ENCODE assay signal across 8 cellular contexts in the genomic region with DNA sequence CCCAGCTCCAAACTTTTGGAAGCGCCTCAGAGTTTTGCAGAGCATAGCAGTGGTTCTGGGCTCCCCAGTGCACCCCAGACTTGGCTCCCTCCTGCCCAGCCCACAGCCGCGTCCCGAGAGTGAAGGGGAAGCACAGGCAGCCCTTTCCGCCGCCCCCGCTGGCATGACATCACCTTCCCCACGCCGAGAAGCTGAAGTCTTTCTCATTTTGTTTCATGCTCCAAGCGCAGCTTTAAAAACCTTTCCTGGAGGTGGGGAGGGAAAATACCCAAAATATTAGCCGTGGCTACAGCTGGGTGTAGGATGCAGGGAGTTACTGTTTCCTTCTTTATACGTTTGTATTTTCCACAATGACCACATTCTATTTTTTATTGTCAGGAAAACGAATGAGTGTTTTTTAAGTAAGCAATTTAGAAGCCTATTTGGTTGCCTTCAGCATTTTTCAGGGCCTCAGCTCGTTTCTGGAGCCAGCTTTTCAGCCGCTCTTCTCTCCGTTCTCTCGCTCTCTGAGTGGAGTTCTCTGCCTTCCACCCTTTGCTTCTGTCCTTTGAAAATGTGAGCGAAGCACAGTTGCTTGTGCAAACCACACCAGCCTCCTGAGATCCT.
DNase-seq lines count a peak whose midpoint lies in the region; TF ChIP-seq lines count a peak whose summit lies in the region.

No MANE protein-coding gene starts in this region.

- H3K27ac ChIP-seq in GM23248 (peak overlapping the region; percentile 70), esophagus muscularis mucosa (replicated peaks in 1 of 4) (peak overlapping the region; percentile 75 to 81 (median 78)), neuronal stem cell (replicated peaks; ENCODE audit: low read length) (no peak overlapping the region), testis (peak overlapping the region; percentile 55 to 84), endodermal cell (ENCODE audit: low read depth, low read length) (no peak overlapping the region)

- H2BK5ac ChIP-seq in neuronal stem cell (ENCODE audit: low read length) = no peak overlapping the region

- TF ChIP-seq POLR2A in esophagus muscularis mucosa (IDR thresholded peaks at IDR 0.05; ENCODE audit: low read depth) = no peak
- no peak for TF ChIP-seq POLR2A in testis (IDR thresholded peaks at IDR 0.05)

- no peak overlapping the region for H3K4me3 Mint-ChIP-seq in activated CD4-positive, alpha-beta T cell treated with anti-CD3 and anti-CD28 coated beads, Interleukin-2, amount 10 ng/mL, durations not matched to agents 7 days and 5 days
- H3K4me3 Mint-ChIP-seq in endodermal cell = no peak overlapping the region

- H3K27me3 Mint-ChIP-seq in activated CD4-positive, alpha-beta T cell treated with anti-CD3 and anti-CD28 coated beads, Interleukin-2, amount 10 ng/mL, durations not matched to agents 7 days and 5 days = peaks cover 57% of the 10 kb centered on the region
- H3K27me3 Mint-ChIP-seq in endodermal cell (ENCODE audit: insufficient read depth) = peaks cover 3% of the 10 kb centered on the region

- no peaks in the 10 kb centered on the region for H3K36me3 Mint-ChIP-seq in activated CD4-positive, alpha-beta T cell treated with anti-CD3 and anti-CD28 coated beads, Interleukin-2, amount 10 ng/mL, durations not matched to agents 7 days and 5 days (ENCODE audit: low read depth)
- H3K36me3 Mint-ChIP-seq in endodermal cell (ENCODE audit: low read depth) = no peaks in the 10 kb centered on the region

- no peak overlapping the region for H2BK15ac ChIP-seq in neuronal stem cell (ENCODE audit: low read length)

- no peak overlapping the region for H3K27ac Mint-ChIP-seq in activated CD4-positive, alpha-beta T cell treated with anti-CD3 and anti-CD28 coated beads, Interleukin-2, amount 10 ng/mL, durations not matched to agents 7 days and 5 days
- no peak overlapping the region for H3K27ac Mint-ChIP-seq in endodermal cell

- H4K8ac ChIP-seq in neuronal stem cell (ENCODE audit: low read depth, low read length) = no peak overlapping the region

- H3K18ac ChIP-seq in neuronal stem cell (ENCODE audit: low read length) = no peak overlapping the region

- H4K91ac ChIP-seq in neuronal stem cell (ENCODE audit: low read depth, low read length, poor library complexity) = no peak overlapping the region

- H3K36me3 ChIP-seq in GM23248 (ENCODE audit: low read depth) (no peaks in the 10 kb centered on the region), esophagus muscularis mucosa (no peaks in the 10 kb centered on the region), neuronal stem cell (replicated peaks in 1 of 2; ENCODE audit: control insufficient read depth in 2 of 2, insufficient read depth in 2 of 2, low read length in 2 of 2) (no peaks in the 10 kb centered on the region), testis (ENCODE audit: low read depth, missing control alignments) (no peaks in the 10 kb centered on the region), endodermal cell (ENCODE audit: control insufficient read depth, insufficient read depth, low read length) (no peaks in the 10 kb centered on the region)

- TF ChIP-seq CTCF in AG04449 (IDR thresholded peaks at IDR 0.05; ENCODE audit: insufficient read depth, low read length, missing control alignments) = no peak
- TF ChIP-seq CTCF in esophagus muscularis mucosa (IDR thresholded peaks at IDR 0.05) = no peak
- no peak for TF ChIP-seq CTCF in testis (IDR thresholded peaks at IDR 0.05)
- TF ChIP-seq CTCF in endodermal cell (conservative IDR thresholded peaks at IDR 0.05) = no peak

- H2BK12ac ChIP-seq in neuronal stem cell (ENCODE audit: low read length) = no peak overlapping the region

- no peak overlapping the region for H3K14ac ChIP-seq in neuronal stem cell (ENCODE audit: low read length)

- POLR2A ChIA-PET in AG04449 (lab: Yijun Ruan, JAX) = interaction anchor here (0.7 to 2.5 kb wide), 6 partner anchors 22 to 261 kb away, joined by 3 to 17 read pairs (median 5); a partner anchor contains a TSS
- POLR2A ChIA-PET in activated CD4-positive, alpha-beta T cell treated with anti-CD3 and anti-CD28 coated beads, Interleukin-2, amount 10 ng/mL, durations not matched to agents 7 days and 5 days (lab: Charles Lee) = no interaction called here

- H3K9me3 ChIP-seq in GM23248 (ENCODE audit: low read depth) (no peaks in the 10 kb centered on the region), esophagus muscularis mucosa (no peaks in the 10 kb centered on the region), neuronal stem cell (replicated peaks in 1 of 2; ENCODE audit: control insufficient read depth in 2 of 2, insufficient read depth in 1 of 2, low read depth in 1 of 2, low read length in 2 of 2) (peaks cover 2 to 6% of the 10 kb centered on the region in 2 donors), testis (no peaks in the 10 kb centered on the region), endodermal cell (ENCODE audit: control insufficient read depth, low read length) (no peaks in the 10 kb centered on the region)

- H3F3A ChIP-seq in GM23248 (ENCODE audit: insufficient read depth) = peaks cover 15% of the 10 kb centered on the region

- no peak for TF ChIP-seq EP300 in esophagus muscularis mucosa (IDR thresholded peaks at IDR 0.05)

- no peak overlapping the region for H2AK5ac ChIP-seq in neuronal stem cell (ENCODE audit: low read depth, low read length)

- no peaks in the 10 kb centered on the region for H3K79me2 ChIP-seq in GM23248 (ENCODE audit: insufficient read depth)

- no peaks in the 10 kb centered on the region for H3K9me3 Mint-ChIP-seq in activated CD4-positive, alpha-beta T cell treated with anti-CD3 and anti-CD28 coated beads, Interleukin-2, amount 10 ng/mL, durations not matched to agents 7 days and 5 days
- H3K9me3 Mint-ChIP-seq in endodermal cell = peaks cover 5% of the 10 kb centered on the region

- no peak overlapping the region for H3K4ac ChIP-seq in neuronal stem cell (ENCODE audit: low read length)

- no peak overlapping the region for H2BK120ac ChIP-seq in neuronal stem cell (ENCODE audit: low read depth, low read length)

- H4K20me1 ChIP-seq in GM23248 (ENCODE audit: insufficient read depth) = no peaks in the 10 kb centered on the region

- no peaks in the 10 kb centered on the region for H3K79me1 ChIP-seq in neuronal stem cell (ENCODE audit: low read depth, low read length)

- whole genome bisulfite sequencing in GM23248 (ENCODE audit: low coverage in 1 of 2, low lambda C conversion rate in 2 of 2, missing lambda C conversion rate in 2 of 2), 2 experiments = 10 to 13% methylated on average over 18 of the region's 18 CpGs
- 16% methylated on average over 15 of the region's 18 CpGs for WGBS in esophagus muscularis mucosa
- WGBS in neuronal stem cell (ENCODE audit: extremely low coverage in 2 of 2, insufficient read length in 2 of 2, insufficient replicate concordance in 1 of 2), 2 donors = no CpG with 5 or more reads among the region's 18 CpGs
- 1 to 2% methylated on average over 18 of the region's 18 CpGs for WGBS in testis, 2 donors
- WGBS in endodermal cell (ENCODE audit: insufficient coverage in 1 of 2, insufficient read length in 1 of 2), 2 experiments = 72 to 73% methylated on average over 12 to 18 of the region's 18 CpGs

- intact Hi-C loops in esophagus muscularis mucosa (cut with DNase I) (loop anchor here (10.0 kb wide), 1 partner anchor 99 kb away; no protein-coding TSS in a partner anchor), testis (cut with DNase I; ENCODE audit: low total_unique reads) (loop anchor here (5.0 kb wide), 1 partner anchor 213 kb away; a partner anchor contains a TSS)

- H3K4me3 ChIP-seq in AG04449 (ENCODE audit: low read depth, low read length) (peak overlapping the region; percentile 24), GM23248 (peak overlapping the region; percentile 70), esophagus muscularis mucosa (peak overlapping the region; percentile 42 to 52 (median 46)), neuronal stem cell (ENCODE audit: low read length in 2 of 2) (no peak overlapping the region), testis (peak overlapping the region; percentile 16 to 49), endodermal cell (ENCODE audit: low read length) (no peak overlapping the region)

- H3K4me2 ChIP-seq in GM23248 (ENCODE audit: unreplicated experiment) (peak overlapping the region; percentile 83), neuronal stem cell (ENCODE audit: insufficient read depth, low read length, poor library complexity, severe bottlenecking) (peak overlapping the region; percentile 20)

- H2AFZ ChIP-seq in GM23248 = peak overlapping the region; percentile 71
- peak overlapping the region; percentile 36 for H2AFZ ChIP-seq in neuronal stem cell (ENCODE audit: low read length)

- H3K27me3 ChIP-seq in GM23248 (replicated peaks; ENCODE audit: insufficient read depth) = no peaks in the 10 kb centered on the region
- no peaks in the 10 kb centered on the region for H3K27me3 ChIP-seq in esophagus muscularis mucosa
- peaks cover 0 to 15% (median 8%) of the 10 kb centered on the region in 3 experiments for H3K27me3 ChIP-seq in neuronal stem cell (ENCODE audit: control insufficient read depth in 3 of 3, insufficient read depth in 3 of 3, low read depth in 1 of 3, low read length in 3 of 3)
- H3K27me3 ChIP-seq in testis = no peaks in the 10 kb centered on the region
- no peaks in the 10 kb centered on the region for H3K27me3 ChIP-seq in endodermal cell (ENCODE audit: control insufficient read depth, insufficient read depth, low read length, poor library complexity, severe bottlenecking)

- H3K9me2 ChIP-seq in GM23248 (ENCODE audit: insufficient read depth) = no peaks in the 10 kb centered on the region

- peaks cover 19% of the 10 kb centered on the region for H3K4me1 Mint-ChIP-seq in activated CD4-positive, alpha-beta T cell treated with anti-CD3 and anti-CD28 coated beads, Interleukin-2, amount 10 ng/mL, durations not matched to agents 7 days and 5 days
- H3K4me1 Mint-ChIP-seq in endodermal cell = peaks cover 15% of the 10 kb centered on the region

- in situ Hi-C loops in GM23248 (cut with MboI) = loop anchor here (10.0 kb wide), 1 partner anchor 221 kb away; no protein-coding TSS in a partner anchor

- CTCF ChIA-PET in AG04449 (lab: Yijun Ruan, JAX) = interaction anchor here (0.6 to 6.7 kb wide), 13 partner anchors 10 to 391 kb away, joined by 3 to 140 read pairs (median 4); a partner anchor contains a TSS
- CTCF ChIA-PET in activated CD4-positive, alpha-beta T cell treated with anti-CD3 and anti-CD28 coated beads, Interleukin-2, amount 10 ng/mL, durations not matched to agents 7 days and 5 days (lab: Charles Lee) = interaction anchor here (0.5 to 2.0 kb wide), 7 partner anchors 8 to 231 kb away, joined by 3 to 8 read pairs (median 3); a partner anchor contains a TSS

- no peak for DNase-seq in AG04449 (ENCODE audit: low read depth, low spot score)
- DNase-seq in GM23248 = peak; percentile 89
- peak; percentile 23 for DNase-seq in activated CD4-positive, alpha-beta T cell treated with anti-CD3 and anti-CD28 coated beads, Interleukin-2, amount 10 ng/mL, durations not matched to agents 7 days and 5 days
- DNase-seq in esophagus muscularis mucosa (ENCODE audit: extremely low spot score) = no peak
- no peak for DNase-seq in neuronal stem cell (ENCODE audit: low spot score)
- DNase-seq in testis = peak; percentile 80
- DNase-seq in endodermal cell = no peak
- DNase-seq in kidney tubule cell (ENCODE audit: low spot score) = no peak

- no peak overlapping the region for H3K23ac ChIP-seq in neuronal stem cell (ENCODE audit: low read depth, low read length, poor library complexity)

- H3K9ac ChIP-seq in GM23248 (peak overlapping the region; percentile 72), neuronal stem cell (ENCODE audit: low read depth, low read length, poor library complexity) (no peak overlapping the region), endodermal cell (ENCODE audit: extremely low read depth, low read length, poor library complexity, severe bottlenecking) (no peak overlapping the region)

- peaks cover 18% of the 10 kb centered on the region for H3K4me1 ChIP-seq in GM23248 (ENCODE audit: insufficient read depth)
- peaks cover 23 to 35% (median 33%) of the 10 kb centered on the region in 4 donors for H3K4me1 ChIP-seq in esophagus muscularis mucosa
- peaks cover 4 to 10% of the 10 kb centered on the region in 2 donors for H3K4me1 ChIP-seq in neuronal stem cell (ENCODE audit: control insufficient read depth in 2 of 2, insufficient read depth in 1 of 2, low read depth in 1 of 2, low read length in 2 of 2)
- H3K4me1 ChIP-seq in testis = peaks cover 24% of the 10 kb centered on the region
- peaks cover 3% of the 10 kb centered on the region for H3K4me1 ChIP-seq in endodermal cell (ENCODE audit: control insufficient read depth, insufficient read depth, low read length)

Comparison
In these comparisons a context has a peak if more than half of its experiments do, and no peak if none do; other contexts are left out.
1. DNase-seq: peak in GM23248 (single experiment), activated CD4-positive, alpha-beta T cell treated with anti-CD3 and anti-CD28 coated beads, Interleukin-2, amount 10 ng/mL, durations not matched to agents 7 days and 5 days (single experiment) and testis (single experiment); none in AG04449 (single experiment), esophagus muscularis mucosa (single experiment), neuronal stem cell (single experiment), endodermal cell (single experiment) and kidney tubule cell (single experiment).
2. H3K4me3 ChIP-seq: peak in AG04449 (single experiment), GM23248 (single experiment), esophagus muscularis mucosa (4 of 4) and testis (2 of 2); none in neuronal stem cell (0 of 2) and endodermal cell (single experiment).
3. H3K27ac ChIP-seq: peak in GM23248 (single experiment), esophagus muscularis mucosa (4 of 4) and testis (2 of 2); none in neuronal stem cell (single experiment) and endodermal cell (single experiment).